ENCODE assay signal across 24 cellular contexts in the genomic region with DNA sequence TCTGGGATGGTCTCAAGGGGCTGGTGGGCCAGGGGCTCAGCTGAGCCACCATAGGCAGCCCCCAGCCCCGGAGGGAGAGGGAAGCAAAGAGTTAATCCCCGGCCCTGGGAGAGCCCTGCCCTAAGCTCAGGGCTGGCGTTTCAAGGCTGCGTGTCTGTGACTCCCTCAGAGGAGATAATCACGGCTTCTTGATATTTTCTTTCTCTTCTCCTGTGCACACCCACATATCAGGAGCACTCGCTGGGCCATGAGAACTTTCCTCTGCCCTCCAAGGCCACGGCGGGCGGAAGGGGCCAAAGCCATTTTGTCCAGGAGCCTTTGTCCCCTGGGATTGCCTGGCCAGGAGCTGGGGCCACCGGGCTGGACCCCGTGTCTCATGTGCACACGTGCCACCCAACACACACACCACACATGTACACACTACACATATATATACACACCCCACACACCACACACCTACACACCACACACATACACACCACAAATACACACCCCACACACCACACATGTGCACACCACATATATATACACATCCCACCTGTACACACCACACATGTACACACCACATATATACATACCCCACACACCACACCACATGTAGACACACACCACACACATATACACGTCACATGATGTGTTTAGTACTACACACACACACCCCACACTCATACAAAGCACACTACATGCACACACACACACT. TPM values are rescaled to one million over a fixed set of nuclear protein-coding genes. Genes with fewer than 3 reads are reported as not detected.
A peak's percentile ranks its signal among the peaks of the same experiment; 100 is the strongest.
DNase-seq lines count a peak whose midpoint lies in the region; ATAC-seq and TF ChIP-seq lines count a peak whose summit lies in the region.
"Had no signal": no experiment of that assay in that cellular context is flagged by ENCODE, and none has a peak within 500 bp of the region (broad histone marks: within the 10 kb centered on the region; RNA-seq: fewer than 3 reads in every experiment).

No MANE protein-coding gene starts in this region.

- H4K20me1 ChIP-seq in GM23338 (replicated peaks; ENCODE audit: insufficient read depth), result no peaks in the 10 kb centered on the region
- H4K20me1 ChIP-seq in neural progenitor cell (ENCODE audit: low read depth), result no peaks in the 10 kb centered on the region

- H3K4me1 ChIP-seq in GM23338 (ENCODE audit: insufficient read depth), result peaks cover 5% of the 10 kb centered on the region; the same call in 1 of the 2 replicates
- H3K4me1 ChIP-seq in neural progenitor cell, result peaks cover 10% of the 10 kb centered on the region
- H3K4me1 ChIP-seq in transverse colon, result peaks cover 18 to 25% (median 22%) of the 10 kb centered on the region in 4 donors

- H3K4me2 ChIP-seq in GM23338 (no peak overlapping the region), neural progenitor cell (no peak overlapping the region)

- DNase-seq in CD14-positive monocyte (ENCODE audit: low spot score), result no peak
- DNase-seq in GM23338 (ENCODE audit: low spot score), result no peak
- no peak for DNase-seq in neural progenitor cell (ENCODE audit: low spot score)
- no peak for DNase-seq in T-helper 17 cell
- DNase-seq in stimulated activated CD4-positive, alpha-beta T cell treated with anti-CD3 and anti-CD28 coated beads, Interleukin-2, amount 100 ng/mL, for 48 hours, result no peak
- DNase-seq in transverse colon, result no peak
- DNase-seq: ACHN; CD4-positive, CD25-positive, alpha-beta regulatory T cell; EL; GOT3; Kasumi-1; MG63; NCI-H1048; NCI-H1436; NCI-H2029; NCI-H2171; NCI-H446 treated with DMSO at 0.1 percent for 48 hours; NCI-H69; Peyer's patch had no signal

- H3F3A ChIP-seq in GM23338 (replicated peaks; ENCODE audit: low read depth) (no peaks in the 10 kb centered on the region), neural progenitor cell (ENCODE audit: low read depth) (peaks cover 8% of the 10 kb centered on the region)

- H3K27me3 ChIP-seq in GM23338 (ENCODE audit: insufficient read depth) (no peaks in the 10 kb centered on the region), neural progenitor cell (no peaks in the 10 kb centered on the region), transverse colon (peaks cover 4% of the 10 kb centered on the region)
- H3K27me3 ChIP-seq: MG63, Peyer's patch had no signal

- H3K9me3 ChIP-seq in neural progenitor cell (ENCODE audit: low read depth) (no peaks in the 10 kb centered on the region), T-helper 17 cell (ENCODE audit: control insufficient read depth, low read length, poor library complexity, severe bottlenecking) (no peaks in the 10 kb centered on the region), transverse colon (no peaks in the 10 kb centered on the region)
- H3K9me3 ChIP-seq: MG63, Peyer's patch, SJSA1 had no signal

- WGBS in transverse colon (ENCODE audit: low coverage in 1 of 2), 2 donors, result 63 to 67% methylated on average over 1 to 13 of the region's 13 CpGs

- ATAC-seq in GM23338 (no peak), T-helper 17 cell (no peak)
- ATAC-seq: GM12878 had no signal

- TF ChIP-seq CTCF in CD14-positive monocyte (IDR thresholded peaks at IDR 0.05) (no peak), GM23338 (conservative IDR thresholded peaks at IDR 0.05; ENCODE audit: low read depth in 2 of 2) (no peak), neural progenitor cell (IDR thresholded peaks at IDR 0.05) (no peak), transverse colon (IDR thresholded peaks at IDR 0.05) (no peak)

- H3K4me3 ChIP-seq in GM23338 (no peak overlapping the region), neural progenitor cell (no peak overlapping the region), transverse colon (no peak overlapping the region)
- H3K4me3 ChIP-seq: GM12878, MG63, Peyer's patch, SJSA1 had no signal

- H3K79me2 ChIP-seq in GM23338 (replicated peaks; ENCODE audit: insufficient read depth), result no peaks in the 10 kb centered on the region
- H3K79me2 ChIP-seq in neural progenitor cell (ENCODE audit: low read depth), result no peaks in the 10 kb centered on the region

- intact Hi-C loops in CD14-positive monocyte (cut with micrococcal nuclease) (loop anchor here (5.0 to 10.0 kb wide), 4 partner anchors 38 to 242 kb away; a partner anchor contains a TSS), transverse colon (cut with DNase I; ENCODE audit: low total_unique reads) (no loop called here)
- intact Hi-C loops in dendritic cell treated with granulocyte-macrophage colony-stimulating factor and Interleukin-4, amounts not matched to agents 40 ng/mL and 50 ng/mL, for 4 days (cut with micrococcal nuclease), result loop anchor here (5.0 kb wide), 1 partner anchor 242 kb away; no protein-coding TSS in a partner anchor

- H3K27ac Mint-ChIP-seq in CD14-positive monocyte (peak overlapping the region in 5 of 7 donors; percentile 27 to 93 (median 65)), GM23338 (peak overlapping the region; percentile 15; the same call in 1 of the 2 replicates), neural progenitor cell (peak overlapping the region; percentile 30), T-helper 17 cell (no peak overlapping the region)
- H3K27ac Mint-ChIP-seq in dendritic cell treated with granulocyte-macrophage colony-stimulating factor and Interleukin-4, amounts not matched to agents 40 ng/mL and 50 ng/mL, for 4 days, result peak overlapping the region; percentile 67

- H3K27me3 Mint-ChIP-seq in CD14-positive monocyte (ENCODE audit: low read depth in 3 of 3) (peaks cover 9 to 19% (median 10%) of the 10 kb centered on the region in 3 donors), GM23338 (ENCODE audit: insufficient read depth, low read depth, poor library complexity) (peaks cover 17% of the 10 kb centered on the region), neural progenitor cell (ENCODE audit: insufficient read depth, low read depth) (peaks cover 11% of the 10 kb centered on the region), T-helper 17 cell (peaks cover 10% of the 10 kb centered on the region)
- H3K27me3 Mint-ChIP-seq in dendritic cell treated with granulocyte-macrophage colony-stimulating factor and Interleukin-4, amounts not matched to agents 40 ng/mL and 50 ng/mL, for 4 days, result peaks cover 16% of the 10 kb centered on the region
- H3K27me3 Mint-ChIP-seq: CD4-positive, CD25-positive, alpha-beta regulatory T cell had no signal

- no peak overlapping the region for H3K4me3 Mint-ChIP-seq in CD14-positive monocyte
- no peak overlapping the region for H3K4me3 Mint-ChIP-seq in GM23338
- H3K4me3 Mint-ChIP-seq in dendritic cell treated with granulocyte-macrophage colony-stimulating factor and Interleukin-4, amounts not matched to agents 40 ng/mL and 50 ng/mL, for 4 days, result no peak overlapping the region
- H3K4me3 Mint-ChIP-seq in neural progenitor cell, result peak overlapping the region; percentile 7
- H3K4me3 Mint-ChIP-seq in T-helper 17 cell, result no peak overlapping the region
- H3K4me3 Mint-ChIP-seq: IgD-negative memory B cell had no signal

- no peak for TF ChIP-seq POLR2A in transverse colon (IDR thresholded peaks at IDR 0.05)

- no peaks in the 10 kb centered on the region for H3K36me3 Mint-ChIP-seq in CD14-positive monocyte
- no peaks in the 10 kb centered on the region for H3K36me3 Mint-ChIP-seq in GM23338 (ENCODE audit: low read depth)
- H3K36me3 Mint-ChIP-seq in dendritic cell treated with granulocyte-macrophage colony-stimulating factor and Interleukin-4, amounts not matched to agents 40 ng/mL and 50 ng/mL, for 4 days (ENCODE audit: low read depth), result no peaks in the 10 kb centered on the region
- no peaks in the 10 kb centered on the region for H3K36me3 Mint-ChIP-seq in neural progenitor cell
- H3K36me3 Mint-ChIP-seq in T-helper 17 cell (ENCODE audit: low read depth), result peaks cover 8% of the 10 kb centered on the region
- H3K36me3 Mint-ChIP-seq: CD4-positive, CD25-positive, alpha-beta regulatory T cell; IgD-negative memory B cell had no signal

- H3K9me3 Mint-ChIP-seq in CD14-positive monocyte (no peaks in the 10 kb centered on the region), GM23338 (no peaks in the 10 kb centered on the region; the same call in 1 of the 3 replicates), neural progenitor cell (no peaks in the 10 kb centered on the region)
- no peaks in the 10 kb centered on the region for H3K9me3 Mint-ChIP-seq in dendritic cell treated with granulocyte-macrophage colony-stimulating factor and Interleukin-4, amounts not matched to agents 40 ng/mL and 50 ng/mL, for 4 days
- H3K9me3 Mint-ChIP-seq: IgD-negative memory B cell had no signal

- H3K9me2 ChIP-seq in GM23338 (ENCODE audit: insufficient read depth), result no peaks in the 10 kb centered on the region

- in situ Hi-C loops in transverse colon (cut with MboI; ENCODE audit: low pct_ligation_motif_present in 1 of 4, low pct_unique_long_range_greater_than_20kb in 1 of 4, low sequenced_read_pairs in 3 of 4), result no loop called here

- H3K4me1 Mint-ChIP-seq in CD14-positive monocyte, result peaks cover 55% of the 10 kb centered on the region
- peaks cover 12% of the 10 kb centered on the region for H3K4me1 Mint-ChIP-seq in GM23338
- peaks cover 62% of the 10 kb centered on the region for H3K4me1 Mint-ChIP-seq in dendritic cell treated with granulocyte-macrophage colony-stimulating factor and Interleukin-4, amounts not matched to agents 40 ng/mL and 50 ng/mL, for 4 days (ENCODE audit: low read depth)
- H3K4me1 Mint-ChIP-seq in neural progenitor cell, result peaks cover 23% of the 10 kb centered on the region
- peaks cover 20% of the 10 kb centered on the region for H3K4me1 Mint-ChIP-seq in T-helper 17 cell

- no peak for TF ChIP-seq EP300 in transverse colon (IDR thresholded peaks at IDR 0.05; ENCODE audit: low read depth)

- H2AFZ ChIP-seq in GM23338, result no peak overlapping the region
- H2AFZ ChIP-seq in neural progenitor cell (replicated peaks), result peak overlapping the region; percentile 37

- H3K27ac ChIP-seq in GM23338 (ENCODE audit: low read depth) (no peak overlapping the region), neural progenitor cell (no peak overlapping the region), transverse colon (no peak overlapping the region)
- H3K27ac ChIP-seq: Peyer's patch, SJSA1 had no signal

- H3K9ac ChIP-seq in neural progenitor cell, result no peak overlapping the region

- no peaks in the 10 kb centered on the region for H3K36me3 ChIP-seq in GM23338 (ENCODE audit: insufficient read depth)
- no peaks in the 10 kb centered on the region for H3K36me3 ChIP-seq in neural progenitor cell
- H3K36me3 ChIP-seq in transverse colon, result no peaks in the 10 kb centered on the region
- H3K36me3 ChIP-seq: MG63, Peyer's patch, SJSA1 had no signal

RNA-seq across cellular contexts. Expression of a gene that starts 16.9 kb away (rescaled TPM):
- 1 to 10 TPM; 1.4 to 1.6 TPM for polyA plus RNA-seq in CD14-positive monocyte
- 6.3 and 8.1 TPM in 2 replicates for total RNA-seq in GM23338 (2014; rRNA removed; shearing (Covaris generic))
- 4.8 and 5.1 TPM in 2 replicates for polyA plus RNA-seq in GM23338 (2016; fragmentation: Nextera tagmentation; extraction: Ambion mirVana)
- 1.0 TPM in 1 of 2 replicates, not detected in the other for total RNA-seq in neural progenitor cell (ENCODE audit: low replicate concordance)
- under 1 TPM; 0.21 to 0.52 TPM for total RNA-seq in T-helper 17 cell
- under 1 TPM in 2 of 4 donors, not detected in 2; 0.27 to 0.48 TPM for total RNA-seq in transverse colon
- total RNA-seq: CD4-positive, CD25-positive, alpha-beta regulatory T cell; GM12878; HT-29; SJSA1 had no signal
- polyA plus RNA-seq: CD4-positive, CD25-positive, alpha-beta regulatory T cell; IgD-negative memory B cell had no signal

RNA-seq across cellular contexts. Expression of a gene that starts 22.1 kb away (rescaled TPM):
- polyA plus RNA-seq in CD14-positive monocyte, result 10 to 100 TPM; 32.7 to 72.8 TPM
- total RNA-seq in GM23338 (2014; rRNA removed; shearing (Covaris generic)), result 5.5 and 7.4 TPM in 2 replicates
- 1.9 and 2.1 TPM in 2 replicates for polyA plus RNA-seq in GM23338 (2016; fragmentation: Nextera tagmentation; extraction: Ambion mirVana)
- total RNA-seq in neural progenitor cell (ENCODE audit: low replicate concordance), result 3.2 and 3.3 TPM in 2 replicates
- total RNA-seq in T-helper 17 cell, result 100 to 1,000 TPM; 157 to 188 TPM
- 10 to 100 TPM in 2 of 4 donors, 1 to 10 TPM in 2; 2.3 to 21.3 (median 13.7) TPM for total RNA-seq in transverse colon
- total RNA-seq: SJSA1 had no signal

RNA-seq across cellular contexts. Expression of a gene that starts 24.6 kb away (rescaled TPM):
- under 1 TPM; 0.14 to 0.48 TPM for polyA plus RNA-seq in CD14-positive monocyte
- total RNA-seq in GM23338 (2014; rRNA removed; shearing (Covaris generic)), result 7.7 and 12.2 TPM in 2 replicates
- 51.4 and 55.7 TPM in 2 replicates for polyA plus RNA-seq in GM23338 (2016; fragmentation: Nextera tagmentation; extraction: Ambion mirVana)
- not detected in 2 replicates for total RNA-seq in neural progenitor cell (ENCODE audit: low replicate concordance)
- total RNA-seq in T-helper 17 cell, result not detected
- total RNA-seq in transverse colon, result not detected
- total RNA-seq: CD4-positive, CD25-positive, alpha-beta regulatory T cell; GM12878; HT-29; Peyer's patch; SJSA1 had no signal
- polyA plus RNA-seq: CD4-positive, CD25-positive, alpha-beta regulatory T cell; GM12878; IgD-negative memory B cell had no signal

RNA-seq across cellular contexts. Expression of a gene that starts 54.1 kb away (rescaled TPM):
- polyA plus RNA-seq in CD14-positive monocyte (10 to 100 TPM; 25.9 to 39.3 TPM), GM23338 (2016; fragmentation: Nextera tagmentation; extraction: Ambion mirVana) (56.6 and 59.6 TPM in 2 replicates)
- 51.5 and 67.7 TPM in 2 replicates for total RNA-seq in GM23338 (2014; rRNA removed; shearing (Covaris generic))
- total RNA-seq in neural progenitor cell (ENCODE audit: low replicate concordance) (54.8 and 55.4 TPM in 2 replicates), T-helper 17 cell (10 to 100 TPM; 73.6 to 75.4 TPM), transverse colon (10 to 100 TPM; 37.5 to 68.3 (median 47.6) TPM)

RNA-seq across cellular contexts. Expression of a gene that starts 54.1 kb away (rescaled TPM):
- polyA plus RNA-seq in CD14-positive monocyte, result 100 to 1,000 TPM in 1 of 2 donors, 10 to 100 TPM in 1; 84.7 to 118 TPM
- total RNA-seq in GM23338 (2014; rRNA removed; shearing (Covaris generic)), result 41.0 and 41.3 TPM in 2 replicates
- polyA plus RNA-seq in GM23338 (2016; fragmentation: Nextera tagmentation; extraction: Ambion mirVana), result 104 and 114 TPM in 2 replicates
- 34.4 and 44.4 TPM in 2 replicates for total RNA-seq in neural progenitor cell (ENCODE audit: low replicate concordance)
- 10 to 100 TPM; 28.1 to 33.2 TPM for total RNA-seq in T-helper 17 cell
- total RNA-seq in transverse colon, result 100 to 1,000 TPM in 1 of 4 donors, 10 to 100 TPM in 3; 21.8 to 104 (median 27.2) TPM

Comparison
In these comparisons a context has a peak if more than half of its experiments do, and no peak if none do; other contexts are left out.
1. RNA of a gene that starts 22.1 kb away (total RNA-seq): 157 to 188 TPM in T-helper 17 cell; 2.3 to 21.3 TPM in transverse colon, 5.5 to 7.4 TPM in GM23338 and 3.2 to 3.3 TPM in neural progenitor cell; every median in the first group is over 4 times any median in the second.